8 cellular contexts compared by ENCODE assay signal in genomic region chr14:68824517-68825347, GRCh38. TPM values are rescaled to one million over a fixed set of nuclear protein-coding genes. Genes with fewer than 3 reads are reported as not detected.
DNase-seq lines count a peak whose midpoint lies in the region; ATAC-seq, FAIRE-seq and TF ChIP-seq lines count a peak whose summit lies in the region.

No MANE protein-coding gene starts in this region.

- H3K23me2 ChIP-seq in H1 (ENCODE audit: low read depth, low read length), result no peaks in the 10 kb centered on the region

- DNase-seq in NCI-H146 (lab: John Stamatoyannopoulos, UW), result peak; percentile 77
- DNase-seq in NCI-H146 treated with DMSO at 0.1 percent for 48 hours (lab: John Stamatoyannopoulos, UW; ENCODE audit: unreplicated experiment), result no peak
- peak; percentile 46 for DNase-seq in HS-5 (ENCODE audit: low read depth)
- peak; percentile 90 to 94 for DNase-seq in SJCRH30
- peak; percentile 78 to 97 for DNase-seq in H1 (ENCODE audit: low read depth in 1 of 2, low spot score in 2 of 2)
- DNase-seq in medulla oblongata (ENCODE audit: extremely low spot score), result peak; percentile 74
- DNase-seq in transverse colon, result peak; percentile 87

- peak overlapping the region; percentile 24 for H3K4ac ChIP-seq in H1 (replicated peaks; ENCODE audit: insufficient read length, low read depth, low read length)

- no peak for TF ChIP-seq EP300 in H1 (IDR thresholded peaks at IDR 0.05; ENCODE audit: borderline replicate concordance in 1 of 2, low read depth in 2 of 2, low read length in 2 of 2)
- TF ChIP-seq EP300 in transverse colon (IDR thresholded peaks at IDR 0.05; ENCODE audit: low read depth), result no peak

- H2BK120ac ChIP-seq in H1 (replicated peaks; ENCODE audit: low read depth, low read length), result no peak overlapping the region

- intact Hi-C loops in transverse colon (cut with DNase I; ENCODE audit: low total_unique reads), result no loop called here

- in situ Hi-C loops in transverse colon (cut with MboI; ENCODE audit: low pct_ligation_motif_present in 1 of 4, low pct_unique_long_range_greater_than_20kb in 1 of 4, low sequenced_read_pairs in 3 of 4), result loop anchor here (10.0 to 25.0 kb wide), 5 partner anchors 580 to 990 kb away; no protein-coding TSS in a partner anchor

- no peak overlapping the region for H3K14ac ChIP-seq in H1 (ENCODE audit: insufficient read length)

- POLR2A ChIA-PET in H1 (lab: Charles Lee; ENCODE audit: partially characterized antibody), result interaction anchor here (0.6 to 5.3 kb wide), 5 partner anchors 9 to 38 kb away, joined by 3 to 30 read pairs (median 3); partner anchors contain the start of gene ZFP36L1

- no peak overlapping the region for H4K5ac ChIP-seq in H1 (ENCODE audit: insufficient read length, low read depth, low read length)

- H3K23ac ChIP-seq in H1 (ENCODE audit: insufficient read length), result no peak overlapping the region

- peak overlapping the region; percentile 48 for H4K91ac ChIP-seq in H1 (replicated peaks; ENCODE audit: insufficient read length, low read length)

- H3K27me3 ChIP-seq in SJCRH30, result no peaks in the 10 kb centered on the region
- H3K27me3 ChIP-seq in H1 (replicated peaks in 1 of 4; ENCODE audit: control insufficient read depth in 3 of 4, extremely low read depth in 1 of 4, insufficient read depth in 3 of 4, low read length in 3 of 4), result no peaks in the 10 kb centered on the region
- no peaks in the 10 kb centered on the region for H3K27me3 ChIP-seq in transverse colon

- H3K4me2 ChIP-seq in H1 (ENCODE audit: insufficient read depth in 1 of 2, low read depth in 2 of 2, low read length in 2 of 2), result peak overlapping the region in 1 of 2 experiments; percentile 38; a peak in 2 of 4 replicates

- H2AK5ac ChIP-seq in H1 (ENCODE audit: low read depth, low read length), result no peak overlapping the region

- WGBS in H1 (ENCODE audit: extremely low coverage in 1 of 2, insufficient coverage in 1 of 2, insufficient read length in 1 of 2, insufficient replicate concordance in 2 of 2, low coverage in 1 of 2, low lambda C conversion rate in 2 of 2, missing lambda C conversion rate in 1 of 2), 2 experiments, result 31% methylated on average over 11 of the region's 11 CpGs; no CpG with 5 or more reads in 1 of the 2 experiments
- WGBS in transverse colon (ENCODE audit: low coverage in 1 of 2), 2 donors, result 36% methylated on average over 11 of the region's 11 CpGs; no CpG with 5 or more reads in 1 of the 2 donors

- peak; percentile 88 to 89 for TF ChIP-seq RAD21 in H1 (IDR thresholded peaks at IDR 0.05 in 1 of 2, conservative IDR thresholded peaks at IDR 0.05 in 1 of 2; ENCODE audit: low read depth in 2 of 2, low read length in 2 of 2)

- no peak overlapping the region for H2BK5ac ChIP-seq in H1 (ENCODE audit: low read depth, low read length)

- H4K8ac ChIP-seq in H1 (ENCODE audit: extremely low read depth, insufficient read depth, low read length), result peak overlapping the region; percentile 42

- H3K4me3 ChIP-seq in SJCRH30, result no peak overlapping the region
- H3K4me3 ChIP-seq in H1 (ENCODE audit: extremely low read depth in 1 of 4, insufficient read depth in 2 of 4, low read depth in 3 of 4, low read length in 4 of 4), result no peak overlapping the region
- H3K4me3 ChIP-seq in transverse colon, result no peak overlapping the region

- peak overlapping the region; percentile 36; the same call in 1 of the 2 replicates for H3K27ac ChIP-seq in SJCRH30
- no peak overlapping the region for H3K27ac ChIP-seq in H1 (ENCODE audit: low read depth, low read length)
- no peak overlapping the region for H3K27ac ChIP-seq in transverse colon

- 0 out of 2 replicates have a peak overlapping the region, but pooled peaks have one; percentile 32 for H2BK12ac ChIP-seq in H1 (ENCODE audit: low read depth, low read length)

- no peaks in the 10 kb centered on the region for H3K9me3 ChIP-seq in SJCRH30 (replicated peaks)
- H3K9me3 ChIP-seq in H1 (ENCODE audit: insufficient read depth in 2 of 2, low read depth in 1 of 2, low read length in 1 of 2), result no peaks in the 10 kb centered on the region
- no peaks in the 10 kb centered on the region for H3K9me3 ChIP-seq in transverse colon

- H3K79me2 ChIP-seq in H1 (ENCODE audit: control insufficient read depth in 1 of 2, insufficient read depth in 2 of 2, low read length in 2 of 2), result no peaks in the 10 kb centered on the region

- H3K36me3 ChIP-seq in SJCRH30, result no peaks in the 10 kb centered on the region
- no peaks in the 10 kb centered on the region for H3K36me3 ChIP-seq in H1 (ENCODE audit: control insufficient read depth in 2 of 4, insufficient read depth in 4 of 4, low read length in 3 of 4)
- no peaks in the 10 kb centered on the region for H3K36me3 ChIP-seq in transverse colon

- TF ChIP-seq CTCF in H1 (IDR thresholded peaks at IDR 0.05; ENCODE audit: control extremely low read depth in 1 of 3, insufficient read depth in 1 of 3, low read depth in 1 of 3, low read length in 3 of 3) (peak; percentile 93 to 98 (median 96)), transverse colon (IDR thresholded peaks at IDR 0.05) (peak; percentile 79 to 86 (median 81))

- no peak overlapping the region for H3K56ac ChIP-seq in H1 (replicated peaks; ENCODE audit: insufficient read length, low read depth, low read length)

- H4K20me1 ChIP-seq in H1 (replicated peaks in 1 of 2; ENCODE audit: control insufficient read depth in 1 of 2, insufficient read depth in 2 of 2, low read length in 2 of 2), result no peaks in the 10 kb centered on the region

- H2AFZ ChIP-seq in H1 (ENCODE audit: low read length), result peak overlapping the region; percentile 97

- FAIRE-seq in H1 (lab: Jason Lieb, UNC), result peak; percentile 32

- H3K18ac ChIP-seq in H1 (ENCODE audit: extremely low read depth, low read length), result peak overlapping the region; percentile 4; the same call in 1 of the 2 replicates

- peak overlapping the region; percentile 54; the same call in 1 of the 2 replicates for H2BK15ac ChIP-seq in H1 (ENCODE audit: low read length)

- H3K79me1 ChIP-seq in H1 (ENCODE audit: low read depth, low read length), result no peaks in the 10 kb centered on the region

- no peak for ATAC-seq in GM21515 (IDR thresholded peaks at IDR 0.05; ENCODE audit: unreplicated experiment)

- no peak overlapping the region for H3K9ac ChIP-seq in H1 (replicated peaks in 1 of 4; ENCODE audit: extremely low read depth in 1 of 4, low read depth in 3 of 4, low read length in 3 of 4)

- peak overlapping the region; percentile 56; the same call in 1 of the 2 replicates for H2BK20ac ChIP-seq in H1 (ENCODE audit: low read length)

- CTCF ChIA-PET in H1 (lab: Charles Lee; ENCODE audit: partially characterized antibody), result interaction anchor here (0.5 to 5.3 kb wide), 43 partner anchors 7 to 1263 kb away, joined by 3 to 47 read pairs (median 4); no protein-coding TSS in a partner anchor

- H3K4me1 ChIP-seq in SJCRH30, result peaks cover 3% of the 10 kb centered on the region; the same call in 1 of the 2 replicates
- H3K4me1 ChIP-seq in H1 (replicated peaks in 1 of 4; ENCODE audit: control insufficient read depth in 3 of 4, insufficient read depth in 4 of 4, low read length in 3 of 4), result peaks cover 0 to 7% (median 2%) of the 10 kb centered on the region in 4 experiments; a peak in 3 of 7 replicates
- H3K4me1 ChIP-seq in transverse colon, result peaks cover under 1 to 10% (median 4%) of the 10 kb centered on the region in 4 donors

- TF ChIP-seq POLR2A in H1 (IDR thresholded peaks at IDR 0.05; ENCODE audit: control extremely low read depth in 1 of 2, low read depth in 2 of 2, low read length in 2 of 2) (no peak), transverse colon (IDR thresholded peaks at IDR 0.05) (no peak)

TF ChIP-seq in H1, 55 proteins besides CTCF, POLR2A, EP300 and RAD21 (continues in another document):
- TF ChIP-seq SP4 (IDR thresholded peaks at IDR 0.05; ENCODE audit: low read length) (peak; percentile 78; the same call in 1 of the 2 replicates), ZNF274 (IDR thresholded peaks at IDR 0.05; ENCODE audit: borderline replicate concordance, extremely low read depth, low read length) (no peak), TCF12 (IDR thresholded peaks at IDR 0.05; ENCODE audit: low read depth, low read length) (no peak), MAX (IDR thresholded peaks at IDR 0.05) (peak; percentile 95), SRF (IDR thresholded peaks at IDR 0.05; ENCODE audit: low read depth, low read length) (peak; percentile 52; the same call in 1 of the 2 replicates), BACH1 (IDR thresholded peaks at IDR 0.05; ENCODE audit: low read length) (no peak), CBX8 (IDR thresholded peaks at IDR 0.05; ENCODE audit: borderline replicate concordance, low read depth, low read length) (no peak), GTF2F1 (IDR thresholded peaks at IDR 0.05; ENCODE audit: borderline replicate concordance, low read depth, low read length) (no peak), CEBPB (IDR thresholded peaks at IDR 0.05; ENCODE audit: low read depth, low read length) (peak; percentile 75), KDM5A (IDR thresholded peaks at IDR 0.05; ENCODE audit: low read length) (no peak; the same call in 1 of the 2 replicates), BRCA1 (IDR thresholded peaks at IDR 0.05; ENCODE audit: low read depth, low read length) (0 out of 2 replicates have a peak, but pooled peaks have one; percentile 34), SUZ12 (IDR thresholded peaks at IDR 0.05; ENCODE audit: low read length) (no peak), TAF7 (optimal IDR thresholded peaks at IDR 0.05; ENCODE audit: borderline replicate concordance, low read depth, low read length) (no peak), SP1 (IDR thresholded peaks at IDR 0.05; ENCODE audit: low read depth, low read length) (0 out of 2 replicates have a peak, but pooled peaks have one; percentile 25), ASH2L (IDR thresholded peaks at IDR 0.05; ENCODE audit: low read length) (peak; percentile 51)

RNA-seq across cellular contexts. Expression of gene ZFP36L1, which starts 31.9 kb away (rescaled TPM):
- 67.4 and 70.3 TPM in 2 replicates for total RNA-seq in SJCRH30 (2014; rRNA removed; shearing (Covaris generic))
- 132 TPM in 2 replicates for total RNA-seq in H1 (2021; fragmentation: NEBNext Ultra II Directional; extraction: Animal tissue kit (Norgen Biotek cat#: 25700))
- 80.4 and 136 TPM in 2 replicates for polyA plus RNA-seq in H1 (2011; rRNA removed)
- polyA plus RNA-seq in H1 (2011; cell fraction: cytosol; rRNA removed), result 61.9 TPM
- 90.3 TPM for polyA plus RNA-seq in H1 (2011; cell fraction: nucleus; rRNA removed)
- 89.6 to 126 TPM (median 117 TPM) in 4 replicates for polyA plus RNA-seq in H1 (2012, experiment 1 of 2)
- 56.1 TPM for polyA plus RNA-seq in H1 (2012, experiment 2 of 2)
- 127 TPM for polyA plus RNA-seq in H1 (2013, experiment 1 of 2)
- polyA plus RNA-seq in H1 (2013, experiment 2 of 2), result 135 TPM
- 19.5 and 20.6 TPM in 2 replicates for polyA minus RNA-seq in H1 (2011; rRNA and poly(A)+ RNA removed)
- polyA minus RNA-seq in H1 (2011; cell fraction: cytosol; rRNA and poly(A)+ RNA removed), result 132 TPM
- polyA minus RNA-seq in H1 (2011; cell fraction: nucleus; rRNA and poly(A)+ RNA removed), result 67.3 TPM
- 100 to 1,000 TPM; 180 to 712 (median 266) TPM for total RNA-seq in transverse colon
